Comparison of ENCODE assay signal across 28 cellular contexts in the genomic region with DNA sequence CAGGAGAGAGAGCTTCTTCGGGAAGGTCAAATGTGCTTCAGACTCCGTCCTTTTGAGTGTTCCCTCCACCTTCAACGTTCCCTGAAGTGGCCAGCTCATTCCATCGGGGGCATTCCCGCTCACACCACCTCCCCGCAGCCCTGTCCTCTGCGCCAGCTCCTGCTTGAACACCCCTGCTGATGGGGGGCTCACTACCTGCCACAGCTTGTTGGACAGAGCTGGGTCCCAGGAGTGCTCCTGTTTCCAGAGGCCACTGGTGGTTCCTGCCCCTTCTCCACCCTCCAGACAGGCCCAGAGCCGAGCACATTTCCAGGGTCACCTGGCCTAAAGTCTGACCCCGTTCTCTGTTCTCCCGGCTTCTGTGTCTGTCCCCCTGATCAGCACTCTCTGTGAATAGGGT.
"Had no signal": no experiment of that assay in that cellular context is flagged by ENCODE, and none has a peak within 500 bp of the region (broad histone marks: within the 10 kb centered on the region; RNA-seq: fewer than 3 reads in every experiment).

No MANE protein-coding gene starts in this region.

- H3K9me3 ChIP-seq: heart right ventricle, lower lobe of right lung, ovary, right atrium auricular region, stomach, testis, thyroid gland, transverse colon, upper lobe of left lung had no signal

- H3K27me3 ChIP-seq: heart right ventricle, hepatocyte, ovary, right atrium auricular region, testis, thyroid gland, upper lobe of left lung had no signal

- H3K79me2 ChIP-seq: hepatocyte had no signal

- H3K9me3 Mint-ChIP-seq: naive thymus-derived CD8-positive, alpha-beta T cell; nephron; neural crest cell; stimulated activated naive B cell treated with anti-CD40 and anti-IgM and Interleukin-4, amounts not matched to agents 10 μg/mL and 1 μg/mL and 100 μg/mL, for 72 hours had no signal

- H2AFZ ChIP-seq: hepatocyte had no signal

- H3K4me3 ChIP-seq: heart right ventricle, hepatocyte, lower lobe of right lung, ovary, right atrium auricular region, skin epidermis, stomach, testis, thyroid gland, transverse colon, upper lobe of left lung had no signal

- H3K4me2 ChIP-seq: hepatocyte had no signal

- DNase-seq: heart right ventricle; islet precursor cell; kidney glomerular epithelial cell; left cardiac atrium; lower lobe of right lung; mammary epithelial cell; mesenchymal stem cell; naive thymus-derived CD8-positive, alpha-beta T cell; ovary; stimulated activated CD4-positive, alpha-beta T cell treated with anti-CD3 and anti-CD28 coated beads, Interleukin-12 subunit alpha, Interleukin-12 subunit beta, amount 100 ng/mL, for 4 hours; stimulated activated CD4-positive, alpha-beta T cell treated with anti-CD3 and anti-CD28 coated beads, Interleukin-15, amount 100 ng/mL, for 24 hours; stimulated activated CD4-positive, alpha-beta T cell treated with anti-CD3 and anti-CD28 coated beads, Interleukin-2, amount 100 ng/mL, for 24 hours; stimulated activated CD4-positive, alpha-beta T cell treated with anti-CD3 and anti-CD28 coated beads, Interleukin-4, amount 100 ng/mL, for 1 hour; stimulated activated naive B cell treated with anti-CD40 and anti-IgM and Interleukin-4, amounts not matched to agents 10 μg/mL and 1 μg/mL and 100 μg/mL, for 72 hours; stimulated activated naive CD8-positive, alpha-beta T cell treated with anti-CD3 and anti-CD28 coated beads, Interleukin-15, Interleukin-2, amounts not matched to agents 100 U/mL and 50 U/mL, for 24 hours; stomach; testis; thyroid gland; transverse colon had no signal

- H3K36me3 Mint-ChIP-seq: naive thymus-derived CD8-positive, alpha-beta T cell had no signal

- ATAC-seq: heart right ventricle; left cardiac atrium; left lobe of liver; lower lobe of right lung; naive thymus-derived CD8-positive, alpha-beta T cell; sciatic nerve; stimulated activated naive B cell treated with anti-CD40 and anti-IgM and Interleukin-4, amounts not matched to agents 10 μg/mL and 1 μg/mL and 100 μg/mL, for 72 hours; stimulated activated naive CD8-positive, alpha-beta T cell treated with anti-CD3 and anti-CD28 coated beads, Interleukin-15, Interleukin-2, amounts not matched to agents 100 U/mL and 50 U/mL, for 24 hours had no signal

- H3K27ac Mint-ChIP-seq: nephron; progenitor cell of endocrine pancreas; stimulated activated naive B cell treated with anti-CD40 and anti-IgM and Interleukin-4, amounts not matched to agents 10 μg/mL and 1 μg/mL and 100 μg/mL, for 72 hours had no signal

- H3K4me1 ChIP-seq: testis, thyroid gland had no signal

- H3K4me3 Mint-ChIP-seq: nephron; neural crest cell; stimulated activated naive B cell treated with anti-CD40 and anti-IgM and Interleukin-4, amounts not matched to agents 10 μg/mL and 1 μg/mL and 100 μg/mL, for 72 hours had no signal

- H3K36me3 ChIP-seq: heart right ventricle, lower lobe of right lung, ovary, right atrium auricular region, stomach, thyroid gland, transverse colon, upper lobe of left lung had no signal

- H3K27me3 Mint-ChIP-seq: progenitor cell of endocrine pancreas had no signal

- H3K27ac ChIP-seq: heart right ventricle, hepatocyte, lower lobe of right lung, ovary, right atrium auricular region, skin epidermis, stomach, testis, thyroid gland, transverse colon, upper lobe of left lung had no signal
